1 cellular context compared by ENCODE assay signal in the genomic region with DNA sequence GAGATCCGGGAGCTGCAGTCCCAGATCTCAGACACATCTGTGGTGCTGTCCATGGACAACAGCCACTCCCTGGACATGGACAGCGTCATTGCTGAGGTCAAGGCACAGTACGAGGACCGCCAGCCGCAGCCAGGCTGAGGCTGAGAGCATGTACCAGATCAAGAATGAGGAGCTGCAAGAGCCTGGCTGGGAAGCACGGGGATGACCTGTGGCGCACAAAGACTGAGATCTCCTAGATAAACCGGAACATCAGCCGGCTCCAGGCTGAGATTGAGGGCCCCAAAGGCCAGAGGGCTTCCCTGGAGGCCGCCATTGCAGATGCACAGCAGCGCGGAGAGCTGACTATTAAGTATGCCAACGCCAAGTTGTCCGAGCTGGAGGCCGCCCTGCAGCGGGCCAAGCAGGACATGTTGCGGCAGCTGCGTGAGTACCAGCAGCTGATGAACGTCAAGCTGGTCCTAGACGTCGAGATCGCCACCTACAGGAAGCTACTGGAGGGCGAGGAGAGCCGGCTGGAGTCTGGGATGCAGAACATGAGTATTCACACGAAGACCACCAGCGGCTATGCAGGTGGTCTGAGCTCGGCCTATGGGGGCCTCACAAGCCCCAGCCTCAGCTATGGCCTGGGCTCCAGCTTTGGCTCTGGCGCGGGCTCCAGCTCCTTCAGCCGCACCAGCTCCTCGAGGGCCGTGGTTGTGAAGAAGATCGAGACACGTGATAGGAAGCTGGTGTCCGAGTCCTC.
A peak's percentile ranks its signal among the peaks of the same experiment; 100 is the strongest.
TF ChIP-seq lines count a peak whose summit lies in the region.

No MANE protein-coding gene starts in this region.

TF ChIP-seq in HepG2, 621 proteins besides CTCF, POLR2A, EP300 and RAD21 (continued from another document and continues in another):
- TF ChIP-seq, protein P1, sequence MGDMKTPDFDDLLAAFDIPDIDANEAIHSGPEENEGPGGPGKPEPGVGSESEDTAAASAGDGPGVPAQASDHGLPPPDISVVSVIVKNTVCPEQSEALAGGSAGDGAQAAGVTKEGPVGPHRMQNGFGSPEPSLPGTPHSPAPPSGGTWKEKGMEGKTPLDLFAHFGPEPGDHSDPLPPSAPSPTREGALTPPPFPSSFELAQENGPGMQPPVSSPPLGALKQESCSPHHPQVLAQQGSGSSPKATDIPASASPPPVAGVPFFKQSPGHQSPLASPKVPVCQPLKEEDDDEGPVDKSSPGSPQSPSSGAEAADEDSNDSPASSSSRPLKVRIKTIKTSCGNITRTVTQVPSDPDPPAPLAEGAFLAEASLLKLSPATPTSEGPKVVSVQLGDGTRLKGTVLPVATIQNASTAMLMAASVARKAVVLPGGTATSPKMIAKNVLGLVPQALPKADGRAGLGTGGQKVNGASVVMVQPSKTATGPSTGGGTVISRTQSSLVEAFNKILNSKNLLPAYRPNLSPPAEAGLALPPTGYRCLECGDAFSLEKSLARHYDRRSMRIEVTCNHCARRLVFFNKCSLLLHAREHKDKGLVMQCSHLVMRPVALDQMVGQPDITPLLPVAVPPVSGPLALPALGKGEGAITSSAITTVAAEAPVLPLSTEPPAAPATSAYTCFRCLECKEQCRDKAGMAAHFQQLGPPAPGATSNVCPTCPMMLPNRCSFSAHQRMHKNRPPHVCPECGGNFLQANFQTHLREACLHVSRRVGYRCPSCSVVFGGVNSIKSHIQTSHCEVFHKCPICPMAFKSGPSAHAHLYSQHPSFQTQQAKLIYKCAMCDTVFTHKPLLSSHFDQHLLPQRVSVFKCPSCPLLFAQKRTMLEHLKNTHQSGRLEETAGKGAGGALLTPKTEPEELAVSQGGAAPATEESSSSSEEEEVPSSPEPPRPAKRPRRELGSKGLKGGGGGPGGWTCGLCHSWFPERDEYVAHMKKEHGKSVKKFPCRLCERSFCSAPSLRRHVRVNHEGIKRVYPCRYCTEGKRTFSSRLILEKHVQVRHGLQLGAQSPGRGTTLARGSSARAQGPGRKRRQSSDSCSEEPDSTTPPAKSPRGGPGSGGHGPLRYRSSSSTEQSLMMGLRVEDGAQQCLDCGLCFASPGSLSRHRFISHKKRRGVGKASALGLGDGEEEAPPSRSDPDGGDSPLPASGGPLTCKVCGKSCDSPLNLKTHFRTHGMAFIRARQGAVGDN (CRISPR knock-in tag; IDR thresholded peaks at IDR 0.05), result peak; percentile 80
- TF ChIP-seq MTF2 (CRISPR knock-in tag; IDR thresholded peaks at IDR 0.05; ENCODE audit: borderline replicate concordance) (no peak), CBFB (CRISPR knock-in tag; IDR thresholded peaks at IDR 0.05) (0 out of 2 replicates have a peak, but pooled peaks have one; percentile 22), ZNF577 (CRISPR knock-in tag; IDR thresholded peaks at IDR 0.05; ENCODE audit: borderline replicate concordance, low read depth) (no peak), ZNF230 (CRISPR knock-in tag; IDR thresholded peaks at IDR 0.05) (0 out of 2 replicates have a peak, but pooled peaks have one; percentile 46), ZNF614 (CRISPR knock-in tag; IDR thresholded peaks at IDR 0.05; ENCODE audit: borderline replicate concordance) (peak; percentile 62; the same call in 1 of the 2 replicates), ZNF747 (CRISPR knock-in tag; IDR thresholded peaks at IDR 0.05; ENCODE audit: borderline replicate concordance) (0 out of 2 replicates have a peak, but pooled peaks have one; percentile 39), MBNL3 (CRISPR knock-in tag; conservative IDR thresholded peaks at IDR 0.05) (no peak), RFXANK (CRISPR knock-in tag; IDR thresholded peaks at IDR 0.05) (no peak), JUNB (CRISPR knock-in tag; IDR thresholded peaks at IDR 0.05; ENCODE audit: borderline replicate concordance) (no peak), AHR (CRISPR knock-in tag; IDR thresholded peaks at IDR 0.05) (peak; percentile 38; the same call in 1 of the 2 replicates), ASH2L (IDR thresholded peaks at IDR 0.05; ENCODE audit: insufficient read length, low read depth, low read length) (no peak), ZNF703 (CRISPR knock-in tag; IDR thresholded peaks at IDR 0.05; ENCODE audit: borderline replicate concordance) (no peak), SMAD1 (CRISPR knock-in tag; IDR thresholded peaks at IDR 0.05; ENCODE audit: borderline replicate concordance, low read depth) (no peak), ZNF160 (CRISPR knock-in tag; IDR thresholded peaks at IDR 0.05) (no peak), YEATS4 (CRISPR knock-in tag; IDR thresholded peaks at IDR 0.05; ENCODE audit: borderline replicate concordance) (no peak), NFE2 (CRISPR knock-in tag; IDR thresholded peaks at IDR 0.05) (no peak), ZFY (CRISPR knock-in tag; IDR thresholded peaks at IDR 0.05) (peak; percentile 31; the same call in 1 of the 2 replicates), ZNF788 (CRISPR knock-in tag; IDR thresholded peaks at IDR 0.05; ENCODE audit: borderline replicate concordance) (peak; percentile 29; the same call in 1 of the 2 replicates), ATRX (CRISPR knock-in tag; IDR thresholded peaks at IDR 0.05; ENCODE audit: borderline replicate concordance) (no peak), KDM2A (CRISPR knock-in tag; IDR thresholded peaks at IDR 0.05; ENCODE audit: borderline replicate concordance, low read depth) (peak; percentile 74; the same call in 1 of the 2 replicates), FOXA3 (CRISPR knock-in tag; IDR thresholded peaks at IDR 0.05) (0 out of 2 replicates have a peak, but pooled peaks have one; percentile 12), FIP1L1 (IDR thresholded peaks at IDR 0.05; ENCODE audit: borderline replicate concordance, insufficient read depth, low read depth, low read length) (no peak), ZNF607 (CRISPR knock-in tag; IDR thresholded peaks at IDR 0.05; ENCODE audit: borderline replicate concordance) (no peak)
- TF ChIP-seq, protein P2, sequence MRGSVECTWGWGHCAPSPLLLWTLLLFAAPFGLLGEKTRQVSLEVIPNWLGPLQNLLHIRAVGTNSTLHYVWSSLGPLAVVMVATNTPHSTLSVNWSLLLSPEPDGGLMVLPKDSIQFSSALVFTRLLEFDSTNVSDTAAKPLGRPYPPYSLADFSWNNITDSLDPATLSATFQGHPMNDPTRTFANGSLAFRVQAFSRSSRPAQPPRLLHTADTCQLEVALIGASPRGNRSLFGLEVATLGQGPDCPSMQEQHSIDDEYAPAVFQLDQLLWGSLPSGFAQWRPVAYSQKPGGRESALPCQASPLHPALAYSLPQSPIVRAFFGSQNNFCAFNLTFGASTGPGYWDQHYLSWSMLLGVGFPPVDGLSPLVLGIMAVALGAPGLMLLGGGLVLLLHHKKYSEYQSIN (CRISPR knock-in tag; IDR thresholded peaks at IDR 0.05; ENCODE audit: borderline replicate concordance), result no peak
- TF ChIP-seq, protein P3, sequence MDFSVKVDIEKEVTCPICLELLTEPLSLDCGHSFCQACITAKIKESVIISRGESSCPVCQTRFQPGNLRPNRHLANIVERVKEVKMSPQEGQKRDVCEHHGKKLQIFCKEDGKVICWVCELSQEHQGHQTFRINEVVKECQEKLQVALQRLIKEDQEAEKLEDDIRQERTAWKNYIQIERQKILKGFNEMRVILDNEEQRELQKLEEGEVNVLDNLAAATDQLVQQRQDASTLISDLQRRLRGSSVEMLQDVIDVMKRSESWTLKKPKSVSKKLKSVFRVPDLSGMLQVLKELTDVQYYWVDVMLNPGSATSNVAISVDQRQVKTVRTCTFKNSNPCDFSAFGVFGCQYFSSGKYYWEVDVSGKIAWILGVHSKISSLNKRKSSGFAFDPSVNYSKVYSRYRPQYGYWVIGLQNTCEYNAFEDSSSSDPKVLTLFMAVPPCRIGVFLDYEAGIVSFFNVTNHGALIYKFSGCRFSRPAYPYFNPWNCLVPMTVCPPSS (IDR thresholded peaks at IDR 0.05), result no peak
- TF ChIP-seq, protein P4, sequence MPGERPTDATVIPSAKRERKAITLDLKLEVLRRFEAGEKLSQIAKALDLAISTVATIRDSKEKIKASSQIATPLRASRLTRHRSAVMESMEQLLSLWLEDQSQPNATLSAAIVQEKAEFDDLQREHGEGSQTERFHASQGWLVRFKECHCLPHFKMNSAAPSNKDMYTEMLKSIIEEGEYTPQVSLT (CRISPR knock-in tag; IDR thresholded peaks at IDR 0.05; ENCODE audit: borderline replicate concordance, low read depth), result no peak
- TF ChIP-seq, protein P5, sequence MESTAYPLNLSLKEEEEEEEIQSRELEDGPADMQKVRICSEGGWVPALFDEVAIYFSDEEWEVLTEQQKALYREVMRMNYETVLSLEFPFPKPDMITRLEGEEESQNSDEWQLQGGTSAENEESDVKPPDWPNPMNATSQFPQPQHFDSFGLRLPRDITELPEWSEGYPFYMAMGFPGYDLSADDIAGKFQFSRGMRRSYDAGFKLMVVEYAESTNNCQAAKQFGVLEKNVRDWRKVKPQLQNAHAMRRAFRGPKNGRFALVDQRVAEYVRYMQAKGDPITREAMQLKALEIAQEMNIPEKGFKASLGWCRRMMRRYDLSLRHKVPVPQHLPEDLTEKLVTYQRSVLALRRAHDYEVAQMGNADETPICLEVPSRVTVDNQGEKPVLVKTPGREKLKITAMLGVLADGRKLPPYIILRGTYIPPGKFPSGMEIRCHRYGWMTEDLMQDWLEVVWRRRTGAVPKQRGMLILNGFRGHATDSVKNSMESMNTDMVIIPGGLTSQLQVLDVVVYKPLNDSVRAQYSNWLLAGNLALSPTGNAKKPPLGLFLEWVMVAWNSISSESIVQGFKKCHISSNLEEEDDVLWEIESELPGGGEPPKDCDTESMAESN (CRISPR knock-in tag; conservative IDR thresholded peaks at IDR 0.05), result no peak
- TF ChIP-seq, protein P6, sequence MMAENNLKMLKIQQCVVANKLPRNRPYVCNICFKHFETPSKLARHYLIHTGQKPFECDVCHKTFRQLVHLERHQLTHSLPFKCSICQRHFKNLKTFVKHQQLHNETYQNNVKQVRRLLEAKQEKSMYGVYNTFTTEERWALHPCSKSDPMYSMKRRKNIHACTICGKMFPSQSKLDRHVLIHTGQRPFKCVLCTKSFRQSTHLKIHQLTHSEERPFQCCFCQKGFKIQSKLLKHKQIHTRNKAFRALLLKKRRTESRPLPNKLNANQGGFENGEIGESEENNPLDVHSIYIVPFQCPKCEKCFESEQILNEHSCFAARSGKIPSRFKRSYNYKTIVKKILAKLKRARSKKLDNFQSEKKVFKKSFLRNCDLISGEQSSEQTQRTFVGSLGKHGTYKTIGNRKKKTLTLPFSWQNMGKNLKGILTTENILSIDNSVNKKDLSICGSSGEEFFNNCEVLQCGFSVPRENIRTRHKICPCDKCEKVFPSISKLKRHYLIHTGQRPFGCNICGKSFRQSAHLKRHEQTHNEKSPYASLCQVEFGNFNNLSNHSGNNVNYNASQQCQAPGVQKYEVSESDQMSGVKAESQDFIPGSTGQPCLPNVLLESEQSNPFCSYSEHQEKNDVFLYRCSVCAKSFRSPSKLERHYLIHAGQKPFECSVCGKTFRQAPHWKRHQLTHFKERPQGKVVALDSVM (CRISPR knock-in tag; IDR thresholded peaks at IDR 0.05), result no peak
- TF ChIP-seq, protein P7, sequence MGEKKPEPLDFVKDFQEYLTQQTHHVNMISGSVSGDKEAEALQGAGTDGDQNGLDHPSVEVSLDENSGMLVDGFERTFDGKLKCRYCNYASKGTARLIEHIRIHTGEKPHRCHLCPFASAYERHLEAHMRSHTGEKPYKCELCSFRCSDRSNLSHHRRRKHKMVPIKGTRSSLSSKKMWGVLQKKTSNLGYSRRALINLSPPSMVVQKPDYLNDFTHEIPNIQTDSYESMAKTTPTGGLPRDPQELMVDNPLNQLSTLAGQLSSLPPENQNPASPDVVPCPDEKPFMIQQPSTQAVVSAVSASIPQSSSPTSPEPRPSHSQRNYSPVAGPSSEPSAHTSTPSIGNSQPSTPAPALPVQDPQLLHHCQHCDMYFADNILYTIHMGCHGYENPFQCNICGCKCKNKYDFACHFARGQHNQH (CRISPR knock-in tag; IDR thresholded peaks at IDR 0.05), result peak; percentile 32; the same call in 1 of the 2 replicates
- TF ChIP-seq, protein P8, sequence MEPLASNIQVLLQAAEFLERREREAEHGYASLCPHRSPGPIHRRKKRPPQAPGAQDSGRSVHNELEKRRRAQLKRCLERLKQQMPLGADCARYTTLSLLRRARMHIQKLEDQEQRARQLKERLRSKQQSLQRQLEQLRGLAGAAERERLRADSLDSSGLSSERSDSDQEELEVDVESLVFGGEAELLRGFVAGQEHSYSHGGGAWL (CRISPR knock-in tag; IDR thresholded peaks at IDR 0.05), result 0 out of 2 replicates have a peak, but pooled peaks have one; percentile 55
- TF ChIP-seq, protein P9, sequence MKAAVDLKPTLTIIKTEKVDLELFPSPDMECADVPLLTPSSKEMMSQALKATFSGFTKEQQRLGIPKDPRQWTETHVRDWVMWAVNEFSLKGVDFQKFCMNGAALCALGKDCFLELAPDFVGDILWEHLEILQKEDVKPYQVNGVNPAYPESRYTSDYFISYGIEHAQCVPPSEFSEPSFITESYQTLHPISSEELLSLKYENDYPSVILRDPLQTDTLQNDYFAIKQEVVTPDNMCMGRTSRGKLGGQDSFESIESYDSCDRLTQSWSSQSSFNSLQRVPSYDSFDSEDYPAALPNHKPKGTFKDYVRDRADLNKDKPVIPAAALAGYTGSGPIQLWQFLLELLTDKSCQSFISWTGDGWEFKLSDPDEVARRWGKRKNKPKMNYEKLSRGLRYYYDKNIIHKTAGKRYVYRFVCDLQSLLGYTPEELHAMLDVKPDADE (CRISPR knock-in tag; IDR thresholded peaks at IDR 0.05), result no peak
- TF ChIP-seq, protein P10, sequence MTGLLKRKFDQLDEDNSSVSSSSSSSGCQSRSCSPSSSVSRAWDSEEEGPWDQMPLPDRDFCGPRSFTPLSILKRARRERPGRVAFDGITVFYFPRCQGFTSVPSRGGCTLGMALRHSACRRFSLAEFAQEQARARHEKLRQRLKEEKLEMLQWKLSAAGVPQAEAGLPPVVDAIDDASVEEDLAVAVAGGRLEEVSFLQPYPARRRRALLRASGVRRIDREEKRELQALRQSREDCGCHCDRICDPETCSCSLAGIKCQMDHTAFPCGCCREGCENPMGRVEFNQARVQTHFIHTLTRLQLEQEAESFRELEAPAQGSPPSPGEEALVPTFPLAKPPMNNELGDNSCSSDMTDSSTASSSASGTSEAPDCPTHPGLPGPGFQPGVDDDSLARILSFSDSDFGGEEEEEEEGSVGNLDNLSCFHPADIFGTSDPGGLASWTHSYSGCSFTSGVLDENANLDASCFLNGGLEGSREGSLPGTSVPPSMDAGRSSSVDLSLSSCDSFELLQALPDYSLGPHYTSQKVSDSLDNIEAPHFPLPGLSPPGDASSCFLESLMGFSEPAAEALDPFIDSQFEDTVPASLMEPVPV (CRISPR knock-in tag; IDR thresholded peaks at IDR 0.05), result 0 out of 2 replicates have a peak, but pooled peaks have one; percentile 18
- TF ChIP-seq, protein P11, sequence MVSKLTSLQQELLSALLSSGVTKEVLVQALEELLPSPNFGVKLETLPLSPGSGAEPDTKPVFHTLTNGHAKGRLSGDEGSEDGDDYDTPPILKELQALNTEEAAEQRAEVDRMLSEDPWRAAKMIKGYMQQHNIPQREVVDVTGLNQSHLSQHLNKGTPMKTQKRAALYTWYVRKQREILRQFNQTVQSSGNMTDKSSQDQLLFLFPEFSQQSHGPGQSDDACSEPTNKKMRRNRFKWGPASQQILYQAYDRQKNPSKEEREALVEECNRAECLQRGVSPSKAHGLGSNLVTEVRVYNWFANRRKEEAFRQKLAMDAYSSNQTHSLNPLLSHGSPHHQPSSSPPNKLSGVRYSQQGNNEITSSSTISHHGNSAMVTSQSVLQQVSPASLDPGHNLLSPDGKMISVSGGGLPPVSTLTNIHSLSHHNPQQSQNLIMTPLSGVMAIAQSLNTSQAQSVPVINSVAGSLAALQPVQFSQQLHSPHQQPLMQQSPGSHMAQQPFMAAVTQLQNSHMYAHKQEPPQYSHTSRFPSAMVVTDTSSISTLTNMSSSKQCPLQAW (CRISPR knock-in tag; IDR thresholded peaks at IDR 0.05), result peak; percentile 70; the same call in 1 of the 2 replicates
